16 cellular contexts compared by ENCODE assay signal in genomic region chr3:125108833-125109540, GRCh38. TPM values are rescaled to one million over a fixed set of nuclear protein-coding genes. Genes with fewer than 3 reads are reported as not detected.
DNase-seq lines count a peak whose midpoint lies in the region; ATAC-seq, FAIRE-seq and TF ChIP-seq lines count a peak whose summit lies in the region.
"Had no signal": no experiment of that assay in that cellular context is flagged by ENCODE, and none has a peak within 500 bp of the region (broad histone marks: within the 10 kb centered on the region; RNA-seq: fewer than 3 reads in every experiment).

No MANE protein-coding gene starts in this region.

- CTCF ChIA-PET in PC-3 (lab: Charles Lee), result no interaction called here

- POLR2A ChIA-PET in PC-3 (lab: Charles Lee; ENCODE audit: unreplicated experiment), result no interaction called here

- no peaks in the 10 kb centered on the region for H3K27me3 Mint-ChIP-seq in chondrocyte (ENCODE audit: low read depth)

- H3K27ac ChIP-seq in smooth muscle cell (ENCODE audit: low read depth) (peak overlapping the region; percentile 87), PC-3 (ENCODE audit: low read length) (no peak overlapping the region)
- H3K27ac ChIP-seq: KMS-11, SJCRH30 had no signal

- no peaks in the 10 kb centered on the region for H4K20me1 ChIP-seq in smooth muscle cell (ENCODE audit: low read depth)
- no peaks in the 10 kb centered on the region for H4K20me1 ChIP-seq in PC-3 (ENCODE audit: low read length)

- peak overlapping the region; percentile 84 for H3K27ac Mint-ChIP-seq in chondrocyte (ENCODE audit: unreplicated experiment)
- H3K27ac Mint-ChIP-seq: CD8-positive, alpha-beta memory T cell had no signal

- H3K4me3 Mint-ChIP-seq in chondrocyte (ENCODE audit: unreplicated experiment), result no peak overlapping the region
- H3K4me3 Mint-ChIP-seq: CD8-positive, alpha-beta memory T cell; neural crest cell had no signal

- H3K9me3 ChIP-seq in smooth muscle cell (replicated peaks; ENCODE audit: low read depth) (no peaks in the 10 kb centered on the region), PC-3 (ENCODE audit: low read length) (0 out of 2 replicates have a peak, but pooled peaks cover 3% of the 10 kb centered on the region)

- H3K4me2 ChIP-seq in smooth muscle cell (peak overlapping the region; percentile 72), PC-3 (ENCODE audit: low read length) (no peak overlapping the region)
- H3K4me2 ChIP-seq: KMS-11 had no signal

- no peak for TF ChIP-seq CTCF in chondrocyte (IDR thresholded peaks at IDR 0.05)
- TF ChIP-seq CTCF in smooth muscle cell (IDR thresholded peaks at IDR 0.05; ENCODE audit: borderline replicate concordance, insufficient read depth, poor library complexity, severe bottlenecking), result no peak
- no peak for TF ChIP-seq CTCF in PC-3 (conservative IDR thresholded peaks at IDR 0.05; ENCODE audit: low read depth, low read length)

- H3K9me3 Mint-ChIP-seq in chondrocyte (ENCODE audit: low read depth), result peaks cover 9% of the 10 kb centered on the region

- H3K27me3 ChIP-seq in smooth muscle cell (ENCODE audit: low read depth), result no peaks in the 10 kb centered on the region
- no peaks in the 10 kb centered on the region for H3K27me3 ChIP-seq in PC-3 (ENCODE audit: low read length)
- H3K27me3 ChIP-seq: SJCRH30 had no signal

- H2AFZ ChIP-seq in smooth muscle cell (ENCODE audit: low read depth) (no peak overlapping the region), PC-3 (ENCODE audit: low read length) (no peak overlapping the region)

- peaks cover 6% of the 10 kb centered on the region for H3K36me3 Mint-ChIP-seq in chondrocyte (ENCODE audit: low read depth)

- H3K9me2 ChIP-seq in PC-3 (replicated peaks; ENCODE audit: low read length), result no peaks in the 10 kb centered on the region

- peaks cover 19% of the 10 kb centered on the region for H3K4me1 ChIP-seq in smooth muscle cell (ENCODE audit: low read depth)
- peaks cover 34% of the 10 kb centered on the region for H3K4me1 ChIP-seq in PC-3 (ENCODE audit: insufficient read depth, low read length)

- no TSS peak for BruUV-seq in PC-3 (replicated peaks; lab: Mats Ljungman, UMichigan)

- ATAC-seq in PC-3 (no peak), HG03097 (IDR thresholded peaks at IDR 0.05; ENCODE audit: low FRiP score, unreplicated experiment) (no peak)

- 25% methylated on average over 9 of the region's 9 CpGs for whole genome bisulfite sequencing in smooth muscle cell (ENCODE audit: low lambda C conversion rate)

- peaks cover 14% of the 10 kb centered on the region for H3F3A ChIP-seq in smooth muscle cell (ENCODE audit: low read depth)
- H3F3A ChIP-seq in PC-3 (ENCODE audit: low read length, unreplicated experiment), result no peaks in the 10 kb centered on the region

- peaks cover 26% of the 10 kb centered on the region for H3K79me2 ChIP-seq in smooth muscle cell (ENCODE audit: low read depth)
- no peaks in the 10 kb centered on the region for H3K79me2 ChIP-seq in PC-3 (ENCODE audit: low read length)

- H3K4me3 ChIP-seq in smooth muscle cell (peak overlapping the region; percentile 2), PC-3 (ENCODE audit: low read length) (no peak overlapping the region)
- H3K4me3 ChIP-seq: SJCRH30 had no signal

- H3K4me1 Mint-ChIP-seq in chondrocyte (ENCODE audit: low read depth), result peaks cover 43% of the 10 kb centered on the region

- DNase-seq in ELF-1 (ENCODE audit: low read depth, low spot score) (peak; percentile 69), GM19239 (ENCODE audit: insufficient read length, low spot score) (no peak), chondrocyte (ENCODE audit: low spot score) (no peak), smooth muscle cell (lab: John Stamatoyannopoulos, UW; ENCODE audit: unreplicated experiment) (no peak), PC-3 (no peak), NCI-H2227 (lab: John Stamatoyannopoulos, UW; ENCODE audit: unreplicated experiment) (no peak)
- DNase-seq: activated CD4-positive, alpha-beta T cell treated with anti-CD3 and anti-CD28 coated beads for 4 hours; activated T-cell treated with anti-CD3 and anti-CD28 coated beads, Interleukin-2, amount 50 U/mL, for 1 hour; CD8-positive, alpha-beta memory T cell; cerebellar nuclear complex; NCI-H1436 treated with DMSO at 0.1 percent for 48 hours; SJCRH30; T1000 had no signal

- intact Hi-C loops in PC-3 (cut with micrococcal nuclease), result loop anchor here (5.0 kb wide), 1 partner anchor 93 kb away; no protein-coding TSS in a partner anchor

- H3K9ac ChIP-seq in smooth muscle cell (ENCODE audit: low read depth), result peak overlapping the region; percentile 31
- H3K9ac ChIP-seq in PC-3 (ENCODE audit: low read length), result no peak overlapping the region
- H3K9ac ChIP-seq: KMS-11 had no signal

- peak; percentile 44 for FAIRE-seq in GM19239 (lab: Jason Lieb, UNC)

- H3K36me3 ChIP-seq in smooth muscle cell (ENCODE audit: low read depth) (no peaks in the 10 kb centered on the region), PC-3 (ENCODE audit: low read depth, low read length) (peaks cover 7% of the 10 kb centered on the region; the same call in 1 of the 2 replicates)
- H3K36me3 ChIP-seq: SJCRH30 had no signal

RNA-seq across cellular contexts. Expression of gene HEG1, which starts 53.2 kb away (rescaled TPM):
- total RNA-seq in chondrocyte (69.6 to 107 TPM (median 70.4 TPM) in 3 replicates), smooth muscle cell (43.5 and 50.3 TPM in 2 replicates), PC-3 (2014; rRNA removed) (1.2 and 3.2 TPM in 2 replicates)
- 28.0 and 32.8 TPM in 2 replicates for polyA plus RNA-seq in smooth muscle cell

Comparison
In these comparisons a context has a peak if more than half of its experiments do, and no peak if none do; other contexts are left out.
1. RNA of gene HEG1, which starts 53.2 kb away (total RNA-seq): 69.6 to 107 TPM in chondrocyte and 43.5 to 50.3 TPM in smooth muscle cell; 1.2 to 3.2 TPM in PC-3; every median in the first group is over 10 times any median in the second.